2 cellular contexts compared by ENCODE assay signal in genomic region chr9:99101812-99102211, GRCh38.
TF ChIP-seq lines count a peak whose summit lies in the region.

No MANE protein-coding gene starts in this region.

TF ChIP-seq in HEK293, 187 proteins besides CTCF, POLR2A, EP300 and RAD21 (continued from another document):
- TF ChIP-seq AEBP2 (tag by site-specific recombination; IDR thresholded peaks at IDR 0.05; ENCODE audit: borderline replicate concordance) = no peak
TF ChIP-seq in HEK293: peak in this region for 1.

TF ChIP-seq in K562, 482 proteins besides CTCF, POLR2A, EP300 and RAD21 (continues in another document):
- TF ChIP-seq RREB1 (CRISPR knock-in tag; IDR thresholded peaks at IDR 0.05) = no peak
- TF ChIP-seq NR3C1 (CRISPR knock-in tag; IDR thresholded peaks at IDR 0.05) = no peak
- no peak for TF ChIP-seq NFATC3 (IDR thresholded peaks at IDR 0.05)
- no peak for TF ChIP-seq FOXK1 (CRISPR knock-in tag; IDR thresholded peaks at IDR 0.05; ENCODE audit: borderline replicate concordance)
- no peak for TF ChIP-seq KAT8 (IDR thresholded peaks at IDR 0.05; ENCODE audit: low read depth)
- no peak for TF ChIP-seq ZBTB1 (CRISPR knock-in tag; IDR thresholded peaks at IDR 0.05; ENCODE audit: borderline replicate concordance, low read depth)
- TF ChIP-seq AFF1 (IDR thresholded peaks at IDR 0.05; ENCODE audit: low read depth in 1 of 2, partially characterized antibody in 2 of 2) = no peak
- TF ChIP-seq ID3 (CRISPR knock-in tag; IDR thresholded peaks at IDR 0.05) = no peak
- TF ChIP-seq ID3 (tag; IDR thresholded peaks at IDR 0.05) = no peak
- TF ChIP-seq CREM (IDR thresholded peaks at IDR 0.05; ENCODE audit: low read depth) = no peak
- peak; percentile 61 to 76 for TF ChIP-seq KDM1A (IDR thresholded peaks at IDR 0.05)
- peak; percentile 49; the same call in 1 of the 2 replicates for TF ChIP-seq SMARCA5 (IDR thresholded peaks at IDR 0.05)
- no peak for TF ChIP-seq L3MBTL2 (IDR thresholded peaks at IDR 0.05)
- no peak for TF ChIP-seq ZNF764 (CRISPR knock-in tag; IDR thresholded peaks at IDR 0.05; ENCODE audit: low read depth)
- TF ChIP-seq CBX3 (IDR thresholded peaks at IDR 0.05; ENCODE audit: borderline replicate concordance in 1 of 2, low read length in 2 of 2) = peak in 1 of 2 experiments; percentile 85; a peak in 1 of 3 replicates
- peak in 1 of 3 experiments; percentile 46 for TF ChIP-seq YY1 (IDR thresholded peaks at IDR 0.05; ENCODE audit: borderline replicate concordance in 1 of 3, control insufficient read depth in 1 of 3, extremely low read depth in 1 of 3, insufficient read depth in 3 of 3, insufficient read length in 1 of 3, insufficient replicate concordance in 2 of 3, low read depth in 1 of 3, low read length in 2 of 3)
- TF ChIP-seq MBD1 (CRISPR knock-in tag; IDR thresholded peaks at IDR 0.05) = no peak
- no peak for TF ChIP-seq DIDO1 (tag; IDR thresholded peaks at IDR 0.05; ENCODE audit: low read depth)
- TF ChIP-seq HLTF (IDR thresholded peaks at IDR 0.05) = peak; percentile 86; the same call in 1 of the 2 replicates
- TF ChIP-seq KLF6 (CRISPR knock-in tag; IDR thresholded peaks at IDR 0.05; ENCODE audit: borderline replicate concordance) = no peak
- no peak for TF ChIP-seq CC2D1A (IDR thresholded peaks at IDR 0.05)
- 0 out of 4 replicates have a peak, but pooled peaks of 1 of the 2 experiments have one; percentile 53 for TF ChIP-seq RCOR1 (IDR thresholded peaks at IDR 0.05; ENCODE audit: borderline replicate concordance in 1 of 2, low read depth in 2 of 2, low read length in 2 of 2)
- peak; percentile 80 for TF ChIP-seq BCOR (IDR thresholded peaks at IDR 0.05)
- TF ChIP-seq ZBTB43 (CRISPR knock-in tag; IDR thresholded peaks at IDR 0.05) = no peak
- no peak for TF ChIP-seq ARID1B (IDR thresholded peaks at IDR 0.05)
- no peak for TF ChIP-seq ZNF280B (CRISPR knock-in tag; IDR thresholded peaks at IDR 0.05)
- peak; percentile 100 for TF ChIP-seq RBM25 (IDR thresholded peaks at IDR 0.05; ENCODE audit: low read depth, low read length, severe bottlenecking)
- 0 out of 2 replicates have a peak, but pooled peaks have one; percentile 71 for TF ChIP-seq PTBP1 (IDR thresholded peaks at IDR 0.05; ENCODE audit: low read depth, low read length)
- TF ChIP-seq ZSCAN32 (CRISPR knock-in tag; IDR thresholded peaks at IDR 0.05) = no peak
- TF ChIP-seq ZNF217 (CRISPR knock-in tag; IDR thresholded peaks at IDR 0.05) = no peak
- TF ChIP-seq ERF (CRISPR knock-in tag; IDR thresholded peaks at IDR 0.05) = no peak
- peak in 1 of 2 experiments; percentile 24; a peak in 1 of 4 replicates for TF ChIP-seq HDAC1 (IDR thresholded peaks at IDR 0.05)
- no peak for TF ChIP-seq MLLT1 (IDR thresholded peaks at IDR 0.05)
- no peak for TF ChIP-seq ZBTB34 (CRISPR knock-in tag; IDR thresholded peaks at IDR 0.05)
- no peak for TF ChIP-seq DNMT1 (IDR thresholded peaks at IDR 0.05)
